Comparison of ENCODE assay signal across 1 cellular context in genomic region chr13:41025518-41025917, GRCh38.
TF ChIP-seq lines count a peak whose summit lies in the region.

No MANE protein-coding gene starts in this region.

TF ChIP-seq in HepG2, 621 proteins besides CTCF, POLR2A, EP300 and RAD21 (continued from another document):
- TF ChIP-seq THAP9 (CRISPR knock-in tag; IDR thresholded peaks at IDR 0.05; ENCODE audit: borderline replicate concordance) (no peak), DNMT1 (CRISPR knock-in tag; IDR thresholded peaks at IDR 0.05) (no peak), RXRB (CRISPR knock-in tag; IDR thresholded peaks at IDR 0.05; ENCODE audit: borderline replicate concordance) (peak; percentile 40; the same call in 1 of the 2 replicates), ZNF737 (CRISPR knock-in tag; IDR thresholded peaks at IDR 0.05; ENCODE audit: borderline replicate concordance) (no peak), FOXP4 (CRISPR knock-in tag; IDR thresholded peaks at IDR 0.05) (peak; percentile 71), HNF1A (IDR thresholded peaks at IDR 0.05; ENCODE audit: low read depth) (no peak; the same call in 1 of the 2 replicates), HNF1A (CRISPR knock-in tag; IDR thresholded peaks at IDR 0.05; ENCODE audit: borderline replicate concordance) (peak; percentile 26; the same call in 1 of the 2 replicates), CEBPG (CRISPR knock-in tag; IDR thresholded peaks at IDR 0.05) (0 out of 2 replicates have a peak, but pooled peaks have one; percentile 18), MEIS1 (CRISPR knock-in tag; IDR thresholded peaks at IDR 0.05; ENCODE audit: borderline replicate concordance) (no peak), MIER3 (CRISPR knock-in tag; IDR thresholded peaks at IDR 0.05; ENCODE audit: borderline replicate concordance) (peak; percentile 53; the same call in 1 of the 2 replicates), HDAC2 (CRISPR knock-in tag; IDR thresholded peaks at IDR 0.05) (peak; percentile 62; the same call in 1 of the 2 replicates), SNAPC5 (CRISPR knock-in tag; IDR thresholded peaks at IDR 0.05; ENCODE audit: borderline replicate concordance) (no peak), ATF6 (CRISPR knock-in tag; conservative IDR thresholded peaks at IDR 0.05) (no peak), TCF7 (IDR thresholded peaks at IDR 0.05; ENCODE audit: low read depth) (0 out of 2 replicates have a peak, but pooled peaks have one; percentile 23)
TF ChIP-seq in HepG2: peak in this region for 58.
